8 cellular contexts compared by ENCODE assay signal in the genomic region with DNA sequence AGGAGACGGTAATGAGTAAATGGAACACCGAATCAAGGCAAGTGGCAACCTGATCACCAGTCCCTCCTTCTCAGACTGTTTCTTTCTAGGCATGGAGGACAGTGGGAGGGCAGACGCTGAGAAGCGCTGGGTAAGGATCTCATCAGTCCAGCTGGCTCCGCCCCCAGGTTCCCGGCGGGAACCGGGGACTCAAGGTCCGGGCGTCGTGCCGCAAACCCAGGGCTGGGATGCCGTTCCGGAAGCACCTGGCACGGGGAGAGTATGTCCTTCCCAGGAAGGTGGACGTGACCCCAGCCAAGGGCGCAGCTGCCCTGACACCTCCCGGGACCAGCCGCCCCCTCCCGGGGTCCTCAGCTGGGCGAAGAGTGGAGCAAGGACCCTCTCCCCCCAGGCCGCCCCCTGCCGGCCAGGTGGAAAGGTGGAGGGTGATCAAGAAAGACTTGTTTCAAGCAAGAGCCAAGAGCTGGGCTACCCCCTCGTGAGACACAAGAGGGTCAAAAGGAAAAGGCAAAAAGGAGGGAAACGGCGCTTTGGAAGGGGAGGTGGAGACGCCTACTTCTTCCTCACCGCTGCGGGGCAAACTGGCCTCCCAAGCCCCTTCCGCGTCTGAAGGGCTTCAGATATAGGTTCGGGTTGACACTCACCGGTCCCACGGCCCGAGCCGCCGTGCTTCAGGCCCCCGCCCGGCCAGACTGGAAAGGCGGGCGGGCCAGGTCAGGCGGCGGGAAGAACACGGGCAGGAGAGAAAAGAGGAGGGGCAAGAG. TPM values are rescaled to one million over a fixed set of nuclear protein-coding genes. Genes with fewer than 3 reads are reported as not detected.
DNase-seq lines count a peak whose midpoint lies in the region; ATAC-seq and TF ChIP-seq lines count a peak whose summit lies in the region.

A gene with protein sequence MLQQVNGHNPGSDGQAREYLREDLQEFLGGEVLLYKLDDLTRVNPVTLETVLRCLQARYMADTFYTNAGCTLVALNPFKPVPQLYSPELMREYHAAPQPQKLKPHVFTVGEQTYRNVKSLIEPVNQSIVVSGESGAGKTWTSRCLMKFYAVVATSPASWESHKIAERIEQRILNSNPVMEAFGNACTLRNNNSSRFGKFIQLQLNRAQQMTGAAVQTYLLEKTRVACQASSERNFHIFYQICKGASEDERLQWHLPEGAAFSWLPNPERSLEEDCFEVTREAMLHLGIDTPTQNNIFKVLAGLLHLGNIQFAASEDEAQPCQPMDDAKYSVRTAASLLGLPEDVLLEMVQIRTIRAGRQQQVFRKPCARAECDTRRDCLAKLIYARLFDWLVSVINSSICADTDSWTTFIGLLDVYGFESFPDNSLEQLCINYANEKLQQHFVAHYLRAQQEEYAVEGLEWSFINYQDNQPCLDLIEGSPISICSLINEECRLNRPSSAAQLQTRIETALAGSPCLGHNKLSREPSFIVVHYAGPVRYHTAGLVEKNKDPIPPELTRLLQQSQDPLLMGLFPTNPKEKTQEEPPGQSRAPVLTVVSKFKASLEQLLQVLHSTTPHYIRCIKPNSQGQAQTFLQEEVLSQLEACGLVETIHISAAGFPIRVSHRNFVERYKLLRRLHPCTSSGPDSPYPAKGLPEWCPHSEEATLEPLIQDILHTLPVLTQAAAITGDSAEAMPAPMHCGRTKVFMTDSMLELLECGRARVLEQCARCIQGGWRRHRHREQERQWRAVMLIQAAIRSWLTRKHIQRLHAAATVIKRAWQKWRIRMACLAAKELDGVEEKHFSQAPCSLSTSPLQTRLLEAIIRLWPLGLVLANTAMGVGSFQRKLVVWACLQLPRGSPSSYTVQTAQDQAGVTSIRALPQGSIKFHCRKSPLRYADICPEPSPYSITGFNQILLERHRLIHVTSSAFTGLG (minus strand): TSS at position 752 of the 764 bp plus-strand sequence. CDS start 2,330 bp downstream, outside the sequence.

- H3K27ac ChIP-seq in CD4-positive, alpha-beta T cell (ENCODE audit: low read depth, low read length) = peak within 1 kb of the TSS; percentile 95
- peak within 1 kb of the TSS; percentile 94 to 99 for H3K27ac ChIP-seq in esophagus (ENCODE audit: low read depth in 2 of 2, low read length in 1 of 2)
- H3K27ac ChIP-seq in muscle layer of colon (ENCODE audit: low read depth, low read length) = peak within 1 kb of the TSS; percentile 99

- 0 to 1% methylated on average over 44 of the region's 44 CpGs for WGBS in esophagus, 2 donors

- H3K9me3 ChIP-seq in CD4-positive, alpha-beta T cell (ENCODE audit: control insufficient read depth, low read length) = no peaks in the 10 kb centered on the region
- no peaks in the 10 kb centered on the region for H3K9me3 ChIP-seq in NT2/D1 (ENCODE audit: insufficient read depth, low read length)
- no peaks in the 10 kb centered on the region for H3K9me3 ChIP-seq in esophagus (ENCODE audit: control insufficient read depth in 2 of 2, insufficient read depth in 1 of 2, low read depth in 1 of 2, low read length in 1 of 2)
- no peaks in the 10 kb centered on the region for H3K9me3 ChIP-seq in muscle layer of colon (ENCODE audit: low read length)

- peak within 1 kb of the TSS; percentile 93 for H3K4me3 Mint-ChIP-seq in CD4-positive, alpha-beta T cell

- peak; percentile 28 to 56 (median 40) for DNase-seq in CD4-positive, alpha-beta T cell
- DNase-seq in HT-29 (ENCODE audit: low spot score) (peak; percentile 95), NT2/D1 (ENCODE audit: low read depth, low spot score) (no peak), activated T-cell treated with anti-CD3 and anti-CD28 coated beads for 48 hours (ENCODE audit: low read depth) (peak; percentile 37), stromal cell of bone marrow (ENCODE audit: low read depth) (peak; percentile 33)

- H3K27ac Mint-ChIP-seq in CD4-positive, alpha-beta T cell = peak within 1 kb of the TSS; percentile 95

- H3K36me3 ChIP-seq in NT2/D1 (ENCODE audit: insufficient read depth, insufficient read length, low read length) (peaks cover 64% of the 10 kb centered on the region), esophagus (ENCODE audit: control insufficient read depth in 2 of 2, insufficient read depth in 2 of 2, low read length in 1 of 2) (peaks cover 3 to 15% of the 10 kb centered on the region in 2 donors), muscle layer of colon (ENCODE audit: insufficient read depth, low read length) (peaks cover 12% of the 10 kb centered on the region)

- no peaks in the 10 kb centered on the region for H3K9me3 Mint-ChIP-seq in CD4-positive, alpha-beta T cell

- no peaks in the 10 kb centered on the region for H3K27me3 ChIP-seq in CD4-positive, alpha-beta T cell (ENCODE audit: control insufficient read depth, insufficient read depth, low read length)
- H3K27me3 ChIP-seq in NT2/D1 (ENCODE audit: insufficient read depth, insufficient read length) = no peaks in the 10 kb centered on the region
- H3K27me3 ChIP-seq in esophagus (ENCODE audit: control insufficient read depth in 1 of 2, insufficient read depth in 2 of 2, low read length in 2 of 2) = no peaks in the 10 kb centered on the region
- no peaks in the 10 kb centered on the region for H3K27me3 ChIP-seq in muscle layer of colon (ENCODE audit: control insufficient read depth in 1 of 2, insufficient read depth in 2 of 2, low read length in 2 of 2)

- TF ChIP-seq CTCF in CD4-positive, alpha-beta T cell (IDR thresholded peaks at IDR 0.05) = peak; percentile 85

- peak; percentile 36 for ATAC-seq in CD4-positive, alpha-beta T cell (ENCODE audit: poor library complexity)
- peak; percentile 28 for ATAC-seq in GM19455 (IDR thresholded peaks at IDR 0.05; ENCODE audit: unreplicated experiment)

- H3K27me3 Mint-ChIP-seq in CD4-positive, alpha-beta T cell = no peaks in the 10 kb centered on the region

- intact Hi-C loops in CD4-positive, alpha-beta T cell (cut with DNase I, micrococcal nuclease) = loop anchor here (5.0 kb wide), 2 partner anchors 47 to 58 kb away; a partner anchor contains a TSS

- H3K36me3 Mint-ChIP-seq in CD4-positive, alpha-beta T cell (ENCODE audit: low read depth) = peaks cover 29% of the 10 kb centered on the region

- CTCF ChIA-PET in CD4-positive, alpha-beta T cell (lab: Charles Lee) = interaction anchor here (0.5 to 3.1 kb wide), 14 partner anchors 10 to 514 kb away, joined by 3 to 33 read pairs (median 4); a partner anchor contains a TSS

- H3K4me1 ChIP-seq in NT2/D1 (ENCODE audit: insufficient read depth, insufficient read length) (peaks cover 7% of the 10 kb centered on the region), esophagus (ENCODE audit: control insufficient read depth in 2 of 2, insufficient read depth in 2 of 2, low read length in 1 of 2) (peaks cover 0 to 4% of the 10 kb centered on the region in 2 donors), muscle layer of colon (ENCODE audit: insufficient read depth, low read length) (peaks cover 14% of the 10 kb centered on the region)

- H3K9ac ChIP-seq in NT2/D1 (ENCODE audit: insufficient read length, low read depth) (peak within 1 kb of the TSS; percentile 98), muscle layer of colon (ENCODE audit: low read length) (peak within 1 kb of the TSS; percentile 87)

- H3K4me1 Mint-ChIP-seq in CD4-positive, alpha-beta T cell (ENCODE audit: low read depth) = peaks cover 21% of the 10 kb centered on the region

- peak within 1 kb of the TSS; percentile 90 for H3K4me3 ChIP-seq in NT2/D1 (ENCODE audit: insufficient read length, low read depth)
- H3K4me3 ChIP-seq in esophagus (ENCODE audit: low read depth in 1 of 2, low read length in 2 of 2) = peak within 1 kb of the TSS; percentile 73 to 98
- H3K4me3 ChIP-seq in muscle layer of colon (ENCODE audit: low read depth in 1 of 2, low read length in 2 of 2) = peak within 1 kb of the TSS; percentile 88

- POLR2A ChIA-PET in CD4-positive, alpha-beta T cell (lab: Charles Lee) = interaction anchor here (0.6 to 3.6 kb wide), 14 partner anchors 11 to 956 kb away, joined by 3 to 145 read pairs (median 6); a partner anchor contains a TSS

RNA-seq across cellular contexts. Expression of the gene that starts here (rescaled TPM):
- 10 to 100 TPM; 64.4 to 70.5 TPM for total RNA-seq in CD4-positive, alpha-beta T cell
- total RNA-seq in HT-29 (2014; rRNA removed; shearing (Covaris generic)) = 398 and 436 TPM in 2 replicates
- polyA plus RNA-seq in esophagus = 10 to 100 TPM; 46.9 to 64.6 TPM
